1 cellular context compared by ENCODE assay signal in the genomic region with DNA sequence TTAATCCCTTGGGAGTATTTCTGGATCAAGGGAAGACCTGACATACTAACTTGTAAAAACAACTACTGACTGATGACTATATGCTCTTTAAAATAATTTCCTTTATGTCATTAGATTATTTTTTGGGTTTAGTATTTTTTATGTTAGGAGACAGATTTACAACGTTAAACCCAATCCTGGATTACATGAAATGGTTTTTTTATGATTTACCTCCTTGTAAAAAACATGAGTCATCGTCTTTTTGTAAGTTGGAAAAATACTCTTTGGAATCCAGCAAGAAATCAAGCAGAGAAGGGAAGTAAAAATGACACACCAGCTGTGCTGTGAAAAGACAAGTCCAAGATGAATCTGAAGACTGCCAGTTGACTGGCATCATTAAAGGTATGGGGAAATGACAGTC.
TF ChIP-seq lines count a peak whose summit lies in the region.

No MANE protein-coding gene starts in this region.

TF ChIP-seq in HEK293, 187 proteins besides CTCF, POLR2A, EP300 and RAD21 (continued from another document and continues in another):
- TF ChIP-seq, protein P1, sequence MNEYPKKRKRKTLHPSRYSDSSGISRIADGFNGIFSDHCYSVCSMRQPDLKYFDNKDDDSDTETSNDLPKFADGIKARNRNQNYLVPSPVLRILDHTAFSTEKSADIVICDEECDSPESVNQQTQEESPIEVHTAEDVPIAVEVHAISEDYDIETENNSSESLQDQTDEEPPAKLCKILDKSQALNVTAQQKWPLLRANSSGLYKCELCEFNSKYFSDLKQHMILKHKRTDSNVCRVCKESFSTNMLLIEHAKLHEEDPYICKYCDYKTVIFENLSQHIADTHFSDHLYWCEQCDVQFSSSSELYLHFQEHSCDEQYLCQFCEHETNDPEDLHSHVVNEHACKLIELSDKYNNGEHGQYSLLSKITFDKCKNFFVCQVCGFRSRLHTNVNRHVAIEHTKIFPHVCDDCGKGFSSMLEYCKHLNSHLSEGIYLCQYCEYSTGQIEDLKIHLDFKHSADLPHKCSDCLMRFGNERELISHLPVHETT (tag by site-specific recombination; IDR thresholded peaks at IDR 0.05): peak; percentile 64; the same call in 1 of the 2 replicates
- no peak for TF ChIP-seq ZNF777 (tag by site-specific recombination; IDR thresholded peaks at IDR 0.05; ENCODE audit: borderline replicate concordance)
- no peak for TF ChIP-seq ZNF529 (tag by site-specific recombination; IDR thresholded peaks at IDR 0.05; ENCODE audit: insufficient replicate concordance)
- TF ChIP-seq KLF1 (tag by site-specific recombination; IDR thresholded peaks at IDR 0.05): no peak
- no peak for TF ChIP-seq ZNF791 (tag by site-specific recombination; IDR thresholded peaks at IDR 0.05)
- no peak for TF ChIP-seq ZNF555 (tag by site-specific recombination; conservative IDR thresholded peaks at IDR 0.05)
- no peak for TF ChIP-seq ZNF157 (tag by site-specific recombination; IDR thresholded peaks at IDR 0.05)
- TF ChIP-seq MYNN (tag by site-specific recombination; IDR thresholded peaks at IDR 0.05; ENCODE audit: borderline replicate concordance): no peak
- TF ChIP-seq MZF1 (tag by site-specific recombination; IDR thresholded peaks at IDR 0.05; ENCODE audit: borderline replicate concordance): no peak; the same call in 1 of the 2 replicates
- TF ChIP-seq ZNF701 (tag by site-specific recombination; IDR thresholded peaks at IDR 0.05): no peak
- TF ChIP-seq ZNF768 (tag by site-specific recombination; IDR thresholded peaks at IDR 0.05): no peak
- TF ChIP-seq ZSCAN23 (tag by site-specific recombination; IDR thresholded peaks at IDR 0.05): no peak; the same call in 1 of the 2 replicates
- TF ChIP-seq HOXD13 (CRISPR knock-in tag; IDR thresholded peaks at IDR 0.05; ENCODE audit: borderline replicate concordance): no peak
- no peak for TF ChIP-seq GLIS1 (tag by site-specific recombination; IDR thresholded peaks at IDR 0.05)
- TF ChIP-seq HOXA7 (CRISPR knock-in tag; IDR thresholded peaks at IDR 0.05; ENCODE audit: borderline replicate concordance): no peak
- TF ChIP-seq SCRT2 (tag by site-specific recombination; IDR thresholded peaks at IDR 0.05): no peak; the same call in 1 of the 2 replicates
- TF ChIP-seq ZNF350 (tag by site-specific recombination; IDR thresholded peaks at IDR 0.05): no peak
- TF ChIP-seq, protein P2, sequence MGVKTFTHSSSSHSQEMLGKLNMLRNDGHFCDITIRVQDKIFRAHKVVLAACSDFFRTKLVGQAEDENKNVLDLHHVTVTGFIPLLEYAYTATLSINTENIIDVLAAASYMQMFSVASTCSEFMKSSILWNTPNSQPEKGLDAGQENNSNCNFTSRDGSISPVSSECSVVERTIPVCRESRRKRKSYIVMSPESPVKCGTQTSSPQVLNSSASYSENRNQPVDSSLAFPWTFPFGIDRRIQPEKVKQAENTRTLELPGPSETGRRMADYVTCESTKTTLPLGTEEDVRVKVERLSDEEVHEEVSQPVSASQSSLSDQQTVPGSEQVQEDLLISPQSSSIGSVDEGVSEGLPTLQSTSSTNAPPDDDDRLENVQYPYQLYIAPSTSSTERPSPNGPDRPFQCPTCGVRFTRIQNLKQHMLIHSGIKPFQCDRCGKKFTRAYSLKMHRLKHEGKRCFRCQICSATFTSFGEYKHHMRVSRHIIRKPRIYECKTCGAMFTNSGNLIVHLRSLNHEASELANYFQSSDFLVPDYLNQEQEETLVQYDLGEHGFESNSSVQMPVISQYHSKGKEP (tag by site-specific recombination; IDR thresholded peaks at IDR 0.05): no peak
- TF ChIP-seq ZNF707 (tag by site-specific recombination; IDR thresholded peaks at IDR 0.05): no peak
- TF ChIP-seq, protein P3, sequence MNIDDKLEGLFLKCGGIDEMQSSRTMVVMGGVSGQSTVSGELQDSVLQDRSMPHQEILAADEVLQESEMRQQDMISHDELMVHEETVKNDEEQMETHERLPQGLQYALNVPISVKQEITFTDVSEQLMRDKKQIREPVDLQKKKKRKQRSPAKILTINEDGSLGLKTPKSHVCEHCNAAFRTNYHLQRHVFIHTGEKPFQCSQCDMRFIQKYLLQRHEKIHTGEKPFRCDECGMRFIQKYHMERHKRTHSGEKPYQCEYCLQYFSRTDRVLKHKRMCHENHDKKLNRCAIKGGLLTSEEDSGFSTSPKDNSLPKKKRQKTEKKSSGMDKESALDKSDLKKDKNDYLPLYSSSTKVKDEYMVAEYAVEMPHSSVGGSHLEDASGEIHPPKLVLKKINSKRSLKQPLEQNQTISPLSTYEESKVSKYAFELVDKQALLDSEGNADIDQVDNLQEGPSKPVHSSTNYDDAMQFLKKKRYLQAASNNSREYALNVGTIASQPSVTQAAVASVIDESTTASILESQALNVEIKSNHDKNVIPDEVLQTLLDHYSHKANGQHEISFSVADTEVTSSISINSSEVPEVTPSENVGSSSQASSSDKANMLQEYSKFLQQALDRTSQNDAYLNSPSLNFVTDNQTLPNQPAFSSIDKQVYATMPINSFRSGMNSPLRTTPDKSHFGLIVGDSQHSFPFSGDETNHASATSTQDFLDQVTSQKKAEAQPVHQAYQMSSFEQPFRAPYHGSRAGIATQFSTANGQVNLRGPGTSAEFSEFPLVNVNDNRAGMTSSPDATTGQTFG (tag by site-specific recombination; IDR thresholded peaks at IDR 0.05; ENCODE audit: borderline replicate concordance): no peak
- TF ChIP-seq ZNF510 (tag by site-specific recombination; IDR thresholded peaks at IDR 0.05; ENCODE audit: insufficient replicate concordance): no peak
- TF ChIP-seq, protein P4, sequence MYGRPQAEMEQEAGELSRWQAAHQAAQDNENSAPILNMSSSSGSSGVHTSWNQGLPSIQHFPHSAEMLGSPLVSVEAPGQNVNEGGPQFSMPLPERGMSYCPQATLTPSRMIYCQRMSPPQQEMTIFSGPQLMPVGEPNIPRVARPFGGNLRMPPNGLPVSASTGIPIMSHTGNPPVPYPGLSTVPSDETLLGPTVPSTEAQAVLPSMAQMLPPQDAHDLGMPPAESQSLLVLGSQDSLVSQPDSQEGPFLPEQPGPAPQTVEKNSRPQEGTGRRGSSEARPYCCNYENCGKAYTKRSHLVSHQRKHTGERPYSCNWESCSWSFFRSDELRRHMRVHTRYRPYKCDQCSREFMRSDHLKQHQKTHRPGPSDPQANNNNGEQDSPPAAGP (tag by site-specific recombination; IDR thresholded peaks at IDR 0.05): no peak
- TF ChIP-seq, protein P5, sequence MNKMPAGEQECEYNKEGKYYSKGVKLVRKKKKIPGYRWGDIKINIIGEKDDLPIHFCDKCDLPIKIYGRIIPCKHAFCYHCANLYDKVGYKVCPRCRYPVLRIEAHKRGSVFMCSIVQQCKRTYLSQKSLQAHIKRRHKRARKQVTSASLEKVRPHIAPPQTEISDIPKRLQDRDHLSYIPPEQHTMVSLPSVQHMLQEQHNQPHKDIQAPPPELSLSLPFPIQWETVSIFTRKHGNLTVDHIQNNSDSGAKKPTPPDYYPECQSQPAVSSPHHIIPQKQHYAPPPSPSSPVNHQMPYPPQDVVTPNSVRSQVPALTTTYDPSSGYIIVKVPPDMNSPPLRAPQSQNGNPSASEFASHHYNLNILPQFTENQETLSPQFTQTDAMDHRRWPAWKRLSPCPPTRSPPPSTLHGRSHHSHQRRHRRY (tag by site-specific recombination; IDR thresholded peaks at IDR 0.05): no peak
- TF ChIP-seq ZNF677 (tag by site-specific recombination; IDR thresholded peaks at IDR 0.05): no peak
- TF ChIP-seq ZNF10 (tag by site-specific recombination; IDR thresholded peaks at IDR 0.05): no peak
- no peak for TF ChIP-seq ZNF302 (tag by site-specific recombination; IDR thresholded peaks at IDR 0.05; ENCODE audit: low read depth)
- no peak for TF ChIP-seq ZFP41 (tag by site-specific recombination; IDR thresholded peaks at IDR 0.05; ENCODE audit: borderline replicate concordance)
- TF ChIP-seq ZNF571 (tag by site-specific recombination; IDR thresholded peaks at IDR 0.05): no peak
- peak; percentile 77; the same call in 1 of the 2 replicates for TF ChIP-seq OVOL3 (tag by site-specific recombination; IDR thresholded peaks at IDR 0.05)
- peak; percentile 46; the same call in 1 of the 2 replicates for TF ChIP-seq SP7 (tag by site-specific recombination; IDR thresholded peaks at IDR 0.05)
- TF ChIP-seq, protein P6, sequence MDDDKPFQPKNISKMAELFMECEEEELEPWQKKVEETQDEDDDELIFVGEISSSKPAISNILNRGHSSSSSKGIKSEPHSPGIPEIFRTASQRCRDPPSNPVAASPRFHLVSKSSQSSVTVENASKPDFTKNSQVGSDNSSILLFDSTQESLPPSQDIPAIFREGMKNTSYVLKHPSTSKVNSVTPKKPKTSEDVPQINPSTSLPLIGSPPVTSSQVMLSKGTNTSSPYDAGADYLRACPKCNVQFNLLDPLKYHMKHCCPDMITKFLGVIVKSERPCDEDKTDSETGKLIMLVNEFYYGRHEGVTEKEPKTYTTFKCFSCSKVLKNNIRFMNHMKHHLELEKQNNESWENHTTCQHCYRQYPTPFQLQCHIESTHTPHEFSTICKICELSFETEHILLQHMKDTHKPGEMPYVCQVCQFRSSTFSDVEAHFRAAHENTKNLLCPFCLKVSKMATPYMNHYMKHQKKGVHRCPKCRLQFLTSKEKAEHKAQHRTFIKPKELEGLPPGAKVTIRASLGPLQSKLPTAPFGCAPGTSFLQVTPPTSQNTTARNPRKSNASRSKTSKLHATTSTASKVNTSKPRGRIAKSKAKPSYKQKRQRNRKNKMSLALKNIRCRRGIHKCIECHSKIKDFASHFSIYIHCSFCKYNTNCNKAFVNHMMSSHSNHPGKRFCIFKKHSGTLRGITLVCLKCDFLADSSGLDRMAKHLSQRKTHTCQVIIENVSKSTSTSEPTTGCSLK (tag by site-specific recombination; IDR thresholded peaks at IDR 0.05): no peak
- TF ChIP-seq, protein P7, sequence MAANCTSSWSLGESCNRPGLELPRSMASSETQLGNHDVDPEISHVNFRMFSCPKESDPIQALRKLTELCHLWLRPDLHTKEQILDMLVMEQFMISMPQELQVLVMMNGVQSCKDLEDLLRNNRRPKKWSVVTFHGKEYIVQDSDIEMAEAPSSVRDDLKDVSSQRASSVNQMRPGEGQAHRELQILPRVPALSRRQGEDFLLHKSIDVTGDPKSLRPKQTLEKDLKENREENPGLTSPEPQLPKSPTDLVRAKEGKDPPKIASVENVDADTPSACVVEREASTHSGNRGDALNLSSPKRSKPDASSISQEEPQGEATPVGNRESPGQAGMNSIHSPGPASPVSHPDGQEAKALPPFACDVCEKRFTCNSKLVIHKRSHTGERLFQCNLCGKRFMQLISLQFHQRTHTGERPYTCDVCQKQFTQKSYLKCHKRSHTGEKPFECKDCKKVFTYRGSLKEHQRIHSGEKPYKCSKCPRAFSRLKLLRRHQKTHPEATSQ (tag by site-specific recombination; IDR thresholded peaks at IDR 0.05): no peak
- peak; percentile 50 for TF ChIP-seq ZIC2 (tag by site-specific recombination; IDR thresholded peaks at IDR 0.05)
- no peak for TF ChIP-seq TRIM28 (IDR thresholded peaks at IDR 0.05; ENCODE audit: borderline replicate concordance, low read length)
- no peak for TF ChIP-seq ZNF155 (tag by site-specific recombination; IDR thresholded peaks at IDR 0.05)
- TF ChIP-seq, protein P8, sequence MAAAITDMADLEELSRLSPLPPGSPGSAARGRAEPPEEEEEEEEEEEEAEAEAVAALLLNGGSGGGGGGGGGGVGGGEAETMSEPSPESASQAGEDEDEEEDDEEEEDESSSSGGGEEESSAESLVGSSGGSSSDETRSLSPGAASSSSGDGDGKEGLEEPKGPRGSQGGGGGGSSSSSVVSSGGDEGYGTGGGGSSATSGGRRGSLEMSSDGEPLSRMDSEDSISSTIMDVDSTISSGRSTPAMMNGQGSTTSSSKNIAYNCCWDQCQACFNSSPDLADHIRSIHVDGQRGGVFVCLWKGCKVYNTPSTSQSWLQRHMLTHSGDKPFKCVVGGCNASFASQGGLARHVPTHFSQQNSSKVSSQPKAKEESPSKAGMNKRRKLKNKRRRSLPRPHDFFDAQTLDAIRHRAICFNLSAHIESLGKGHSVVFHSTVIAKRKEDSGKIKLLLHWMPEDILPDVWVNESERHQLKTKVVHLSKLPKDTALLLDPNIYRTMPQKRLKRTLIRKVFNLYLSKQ (tag by site-specific recombination; IDR thresholded peaks at IDR 0.05; ENCODE audit: borderline replicate concordance): no peak
- TF ChIP-seq, protein P9, sequence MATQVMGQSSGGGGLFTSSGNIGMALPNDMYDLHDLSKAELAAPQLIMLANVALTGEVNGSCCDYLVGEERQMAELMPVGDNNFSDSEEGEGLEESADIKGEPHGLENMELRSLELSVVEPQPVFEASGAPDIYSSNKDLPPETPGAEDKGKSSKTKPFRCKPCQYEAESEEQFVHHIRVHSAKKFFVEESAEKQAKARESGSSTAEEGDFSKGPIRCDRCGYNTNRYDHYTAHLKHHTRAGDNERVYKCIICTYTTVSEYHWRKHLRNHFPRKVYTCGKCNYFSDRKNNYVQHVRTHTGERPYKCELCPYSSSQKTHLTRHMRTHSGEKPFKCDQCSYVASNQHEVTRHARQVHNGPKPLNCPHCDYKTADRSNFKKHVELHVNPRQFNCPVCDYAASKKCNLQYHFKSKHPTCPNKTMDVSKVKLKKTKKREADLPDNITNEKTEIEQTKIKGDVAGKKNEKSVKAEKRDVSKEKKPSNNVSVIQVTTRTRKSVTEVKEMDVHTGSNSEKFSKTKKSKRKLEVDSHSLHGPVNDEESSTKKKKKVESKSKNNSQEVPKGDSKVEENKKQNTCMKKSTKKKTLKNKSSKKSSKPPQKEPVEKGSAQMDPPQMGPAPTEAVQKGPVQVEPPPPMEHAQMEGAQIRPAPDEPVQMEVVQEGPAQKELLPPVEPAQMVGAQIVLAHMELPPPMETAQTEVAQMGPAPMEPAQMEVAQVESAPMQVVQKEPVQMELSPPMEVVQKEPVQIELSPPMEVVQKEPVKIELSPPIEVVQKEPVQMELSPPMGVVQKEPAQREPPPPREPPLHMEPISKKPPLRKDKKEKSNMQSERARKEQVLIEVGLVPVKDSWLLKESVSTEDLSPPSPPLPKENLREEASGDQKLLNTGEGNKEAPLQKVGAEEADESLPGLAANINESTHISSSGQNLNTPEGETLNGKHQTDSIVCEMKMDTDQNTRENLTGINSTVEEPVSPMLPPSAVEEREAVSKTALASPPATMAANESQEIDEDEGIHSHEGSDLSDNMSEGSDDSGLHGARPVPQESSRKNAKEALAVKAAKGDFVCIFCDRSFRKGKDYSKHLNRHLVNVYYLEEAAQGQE (tag by site-specific recombination; IDR thresholded peaks at IDR 0.05): no peak
